12 cellular contexts compared by ENCODE assay signal in the genomic region with DNA sequence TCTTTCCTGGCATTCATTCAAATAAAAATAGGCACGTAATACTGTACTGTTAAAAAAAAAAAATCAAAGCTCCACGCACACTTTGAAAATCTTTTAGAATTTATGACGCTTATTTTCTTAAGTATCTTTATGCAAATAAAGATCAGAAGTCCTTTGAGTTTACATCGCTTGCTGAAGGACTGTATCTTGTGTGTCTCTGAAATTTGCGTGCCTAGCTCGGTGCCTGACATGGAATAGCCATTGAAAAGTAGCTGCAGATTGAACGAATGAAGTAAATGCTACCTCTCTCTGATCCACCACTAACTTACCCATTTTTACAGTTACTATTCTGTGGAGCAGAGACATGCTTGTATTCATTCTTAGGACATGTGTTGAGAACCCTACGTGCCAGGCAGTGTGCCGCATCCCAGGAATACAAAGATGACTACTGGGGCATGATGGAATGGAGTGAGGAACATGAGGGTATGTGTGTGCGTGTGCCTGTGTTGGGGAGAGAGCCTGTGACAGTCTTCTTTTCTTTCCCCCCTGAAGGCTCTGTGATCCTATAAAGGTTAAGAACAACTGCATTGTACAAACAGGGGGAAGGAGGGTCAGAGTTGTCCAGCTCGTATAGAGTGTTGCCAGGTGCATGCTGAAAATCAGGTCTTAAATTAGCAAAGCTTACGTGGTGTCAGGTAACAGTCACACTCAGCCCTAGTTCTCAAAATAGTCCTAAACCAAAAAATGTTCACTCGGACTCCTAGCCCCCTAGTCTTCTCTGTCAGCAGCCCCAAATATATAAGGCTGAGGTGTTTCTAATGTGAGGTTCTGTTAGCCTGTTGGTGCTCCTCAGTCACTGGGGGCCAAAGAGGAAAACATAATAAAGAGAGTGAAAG.
DNase-seq lines count a peak whose midpoint lies in the region; ATAC-seq, FAIRE-seq and TF ChIP-seq lines count a peak whose summit lies in the region.
"Had no signal": no experiment of that assay in that cellular context is flagged by ENCODE, and none has a peak within 500 bp of the region (broad histone marks: within the 10 kb centered on the region; RNA-seq: fewer than 3 reads in every experiment).

No MANE protein-coding gene starts in this region.

- H3K4me3 Mint-ChIP-seq in activated naive CD4-positive, alpha-beta T cell treated with anti-CD3 and anti-CD28 coated beads, Interleukin-2, amount 10 ng/mL, durations not matched to agents 7 days and 5 days = no peak overlapping the region

- H3K9ac ChIP-seq in duodenal mucosa (ENCODE audit: low read depth in 1 of 2, low read length in 2 of 2) = peak overlapping the region; percentile 16 to 29
- H3K9ac ChIP-seq: parathyroid adenoma had no signal

- peaks cover 5% of the 10 kb centered on the region for H3K9me3 ChIP-seq in KOPT-K1 (ENCODE audit: insufficient read depth, low read length, poor library complexity, severe bottlenecking)
- H3K9me3 ChIP-seq in duodenal mucosa (ENCODE audit: control insufficient read depth in 1 of 2, low read length in 2 of 2) = no peaks in the 10 kb centered on the region
- peaks cover 0 to 1% (median 0%) of the 10 kb centered on the region in 4 donors for H3K9me3 ChIP-seq in stomach
- H3K9me3 ChIP-seq: body of pancreas had no signal

- H3K36me3 ChIP-seq in KOPT-K1 (ENCODE audit: insufficient read depth, low read length) = peaks cover 59% of the 10 kb centered on the region
- H3K36me3 ChIP-seq in duodenal mucosa (ENCODE audit: control insufficient read depth in 1 of 2, insufficient read depth in 2 of 2, low read length in 2 of 2) = no peaks in the 10 kb centered on the region
- H3K36me3 ChIP-seq in stomach = peaks cover 0 to 22% (median 7%) of the 10 kb centered on the region in 4 donors

- no peaks in the 10 kb centered on the region for H3K27me3 Mint-ChIP-seq in activated naive CD4-positive, alpha-beta T cell treated with anti-CD3 and anti-CD28 coated beads, Interleukin-2, amount 10 ng/mL, durations not matched to agents 7 days and 5 days

- intact Hi-C loops in stomach (cut with DNase I; ENCODE audit: low total_unique reads) = no loop called here
- intact Hi-C loops in sciatic nerve (cut with DNase I) = no loop called here

- CTCF ChIA-PET in activated naive CD4-positive, alpha-beta T cell treated with anti-CD3 and anti-CD28 coated beads, Interleukin-2, amount 10 ng/mL, durations not matched to agents 7 days and 5 days (lab: Charles Lee) = interaction anchor here (0.7 to 4.3 kb wide), 7 partner anchors 13 to 58 kb away, joined by 3 to 63 read pairs (median 5); no protein-coding TSS in a partner anchor

- FAIRE-seq in HTR-8/SVneo (lab: Jason Lieb, UNC) = no peak

- no peak for TF ChIP-seq POLR2A in stomach (IDR thresholded peaks at IDR 0.05)

- no peak for ATAC-seq in sciatic nerve
- ATAC-seq: body of pancreas had no signal

- H3K4me3 ChIP-seq in duodenal mucosa (ENCODE audit: low read depth in 1 of 2, low read length in 2 of 2) = peak overlapping the region; percentile 26 to 40
- peak overlapping the region in 1 of 4 donors; percentile 18 for H3K4me3 ChIP-seq in stomach
- H3K4me3 ChIP-seq: body of pancreas had no signal

- no peak for TF ChIP-seq EP300 in stomach (IDR thresholded peaks at IDR 0.05)

- H3K9me3 Mint-ChIP-seq in activated naive CD4-positive, alpha-beta T cell treated with anti-CD3 and anti-CD28 coated beads, Interleukin-2, amount 10 ng/mL, durations not matched to agents 7 days and 5 days = peaks cover 2% of the 10 kb centered on the region

- no peak for DNase-seq in activated naive CD4-positive, alpha-beta T cell treated with anti-CD3 and anti-CD28 coated beads, Interleukin-2, amount 10 ng/mL, durations not matched to agents 7 days and 5 days
- DNase-seq in activated naive CD4-positive, alpha-beta T cell (lab: John Stamatoyannopoulos, UW) = no peak
- DNase-seq in stomach (no peak), NCI-H526 (lab: John Stamatoyannopoulos, UW) (no peak), HTR-8/SVneo (ENCODE audit: insufficient read length, low spot score) (no peak), sciatic nerve (ENCODE audit: low spot score) (no peak)
- DNase-seq: NCI-H1417 treated with DMSO at 0.1 percent for 48 hours, NCI-H748 treated with DMSO at 0.1 percent for 48 hours had no signal

- no peaks in the 10 kb centered on the region for H3K27me3 ChIP-seq in duodenal mucosa (ENCODE audit: control insufficient read depth in 1 of 2, insufficient read depth in 2 of 2, low read length in 2 of 2)
- H3K27me3 ChIP-seq in stomach = no peaks in the 10 kb centered on the region
- H3K27me3 ChIP-seq: body of pancreas had no signal

- peaks cover 99% of the 10 kb centered on the region for H3K4me1 Mint-ChIP-seq in activated naive CD4-positive, alpha-beta T cell treated with anti-CD3 and anti-CD28 coated beads, Interleukin-2, amount 10 ng/mL, durations not matched to agents 7 days and 5 days

- WGBS in stomach, 5 donors = 73 to 82% (median 77%) methylated on average over 13 of the region's 13 CpGs

- H3K36me3 Mint-ChIP-seq in activated naive CD4-positive, alpha-beta T cell treated with anti-CD3 and anti-CD28 coated beads, Interleukin-2, amount 10 ng/mL, durations not matched to agents 7 days and 5 days = peaks cover 90% of the 10 kb centered on the region

- TF ChIP-seq CTCF in stomach (IDR thresholded peaks at IDR 0.05) = no peak

- peak overlapping the region; percentile 92 for H3K27ac Mint-ChIP-seq in activated naive CD4-positive, alpha-beta T cell treated with anti-CD3 and anti-CD28 coated beads, Interleukin-2, amount 10 ng/mL, durations not matched to agents 7 days and 5 days

- H3K27ac ChIP-seq in KOPT-K1 (ENCODE audit: low read depth, low read length, poor library complexity, severe bottlenecking) (peak overlapping the region; percentile 98), duodenal mucosa (ENCODE audit: low read depth, low read length) (peak overlapping the region; percentile 8), stomach (peak overlapping the region in 4 of 5 donors; percentile 9 to 88 (median 70))
- H3K27ac ChIP-seq: parathyroid adenoma had no signal

- H3K4me1 ChIP-seq in duodenal mucosa (ENCODE audit: control insufficient read depth in 1 of 2, insufficient read depth in 2 of 2, low read length in 2 of 2) (peaks cover 26 to 33% of the 10 kb centered on the region in 2 donors), stomach (peaks cover 0 to 76% (median 25%) of the 10 kb centered on the region in 4 donors)
- H3K4me1 ChIP-seq: body of pancreas, parathyroid adenoma had no signal

Comparison
In these comparisons a context has a peak if more than half of its experiments do, and no peak if none do; other contexts are left out.
1. H3K27ac ChIP-seq: peak in every context shown above with its lines; median percentile 98 in KOPT-K1; 70 in stomach; 8 in duodenal mucosa.